Comparison of ENCODE assay signal across 25 cellular contexts in genomic region chr2:241482556-241482955, GRCh38.
"Had no signal": no experiment of that assay in that cellular context is flagged by ENCODE, and none has a peak within 500 bp of the region (broad histone marks: within the 10 kb centered on the region; RNA-seq: fewer than 3 reads in every experiment).

No MANE protein-coding gene starts in this region.

- H3K27ac Mint-ChIP-seq: effector memory CD8-positive, alpha-beta T cell; memory B cell; natural killer cell; progenitor cell of endocrine pancreas; stimulated activated naive B cell treated with anti-CD40 and anti-IgM and Interleukin-4, amounts not matched to agents 10 μg/mL and 1 μg/mL and 100 μg/mL, for 72 hours; stimulated activated naive CD8-positive, alpha-beta T cell treated with anti-CD3 and anti-CD28 coated beads, Interleukin-15, Interleukin-2, amounts not matched to agents 100 ng/mL and 50 ng/mL, for 24 hours had no signal

- H3K27me3 Mint-ChIP-seq: effector memory CD8-positive, alpha-beta T cell; memory B cell; progenitor cell of endocrine pancreas; stimulated activated naive B cell treated with anti-CD40 and anti-IgM and Interleukin-4, amounts not matched to agents 10 μg/mL and 1 μg/mL and 100 μg/mL, for 72 hours; stimulated activated naive CD8-positive, alpha-beta T cell treated with anti-CD3 and anti-CD28 coated beads, Interleukin-15, Interleukin-2, amounts not matched to agents 100 ng/mL and 50 ng/mL, for 24 hours had no signal

- H3K4me3 Mint-ChIP-seq: effector memory CD8-positive, alpha-beta T cell; memory B cell; natural killer cell; stimulated activated naive B cell treated with anti-CD40 and anti-IgM and Interleukin-4, amounts not matched to agents 10 μg/mL and 1 μg/mL and 100 μg/mL, for 72 hours; stimulated activated naive CD8-positive, alpha-beta T cell treated with anti-CD3 and anti-CD28 coated beads, Interleukin-15, Interleukin-2, amounts not matched to agents 100 ng/mL and 50 ng/mL, for 24 hours had no signal

- H3K4me3 ChIP-seq: esophagus squamous epithelium, lung, right lobe of liver, thoracic aorta, tibial nerve, upper lobe of left lung had no signal

- ATAC-seq: effector memory CD8-positive, alpha-beta T cell; left lobe of liver; natural killer cell; right lobe of liver; stimulated activated naive B cell treated with anti-CD40 and anti-IgM and Interleukin-4, amounts not matched to agents 10 μg/mL and 1 μg/mL and 100 μg/mL, for 72 hours had no signal

- H3K9me3 ChIP-seq: esophagus squamous epithelium, neutrophil, right lobe of liver, thoracic aorta, tibial nerve, upper lobe of left lung had no signal

- H3K9me3 Mint-ChIP-seq: effector memory CD8-positive, alpha-beta T cell; memory B cell; natural killer cell; stimulated activated naive B cell treated with anti-CD40 and anti-IgM and Interleukin-4, amounts not matched to agents 10 μg/mL and 1 μg/mL and 100 μg/mL, for 72 hours; stimulated activated naive CD8-positive, alpha-beta T cell treated with anti-CD3 and anti-CD28 coated beads, Interleukin-15, Interleukin-2, amounts not matched to agents 100 ng/mL and 50 ng/mL, for 24 hours had no signal

- H3K27ac ChIP-seq: esophagus squamous epithelium, neutrophil, parathyroid adenoma, right lobe of liver, thoracic aorta, tibial nerve, upper lobe of left lung had no signal

- H3K27me3 ChIP-seq: esophagus squamous epithelium, right lobe of liver, tibial nerve, upper lobe of left lung had no signal

- H3K36me3 ChIP-seq: neutrophil had no signal

- H3K36me3 Mint-ChIP-seq: natural killer cell had no signal

- H3K4me1 Mint-ChIP-seq: memory B cell, natural killer cell had no signal

- DNase-seq: cortex of kidney; effector memory CD8-positive, alpha-beta T cell; erythroblast; esophagus squamous epithelium; foreskin melanocyte; hypothalamus; natural killer cell; right lobe of liver; small intestine; stimulated activated CD4-positive, alpha-beta T cell treated with anti-CD3 and anti-CD28 coated beads, Interleukin-15, amount 100 ng/mL, for 24 hours; stimulated activated CD4-positive, alpha-beta T cell treated with anti-CD3 and anti-CD28 coated beads, Interleukin-2, amount 100 ng/mL, for 48 hours; stimulated activated naive B cell treated with anti-CD40 and anti-IgM and Interleukin-4, amounts not matched to agents 10 μg/mL and 1 μg/mL and 100 μg/mL, for 72 hours had no signal

- FAIRE-seq: endometrium, keratinocyte, small intestine, urothelium cell line had no signal
